Comparison of ENCODE assay signal across 9 cellular contexts in the genomic region with DNA sequence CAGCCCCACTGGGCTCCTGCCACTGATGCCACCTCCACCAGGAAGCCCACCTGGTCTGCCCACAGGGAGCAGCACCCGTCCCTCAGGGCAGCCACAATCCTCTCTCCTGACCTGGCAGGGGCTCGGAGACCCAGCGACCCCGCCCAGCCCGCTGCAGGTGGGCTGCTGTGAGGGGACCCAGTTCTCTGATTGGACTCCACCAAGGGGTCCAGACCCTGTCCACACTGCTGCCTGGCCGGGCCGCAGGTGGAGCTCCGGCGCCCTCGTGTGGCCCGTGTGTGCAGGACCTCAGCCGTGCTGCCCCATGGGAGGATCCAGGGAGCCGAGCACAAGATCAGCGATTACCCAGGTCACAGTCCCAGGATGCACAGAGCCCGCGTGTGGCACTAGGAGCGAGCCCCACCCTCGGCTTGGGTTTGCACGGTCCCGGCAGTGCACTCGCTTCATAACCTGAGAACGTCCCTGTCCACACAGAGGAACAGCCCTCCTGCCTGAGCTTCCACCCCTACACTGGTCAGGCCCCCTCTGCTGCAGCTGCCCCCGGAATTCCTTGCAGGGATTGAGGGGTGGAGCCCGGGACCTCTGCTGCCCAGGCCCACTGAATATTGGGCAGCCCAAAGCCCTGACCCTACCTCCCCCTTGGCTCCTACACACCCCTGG. TPM values are rescaled to one million over a fixed set of nuclear protein-coding genes. Genes with fewer than 3 reads are reported as not detected.
DNase-seq lines count a peak whose midpoint lies in the region; ATAC-seq and TF ChIP-seq lines count a peak whose summit lies in the region.
"Had no signal": no experiment of that assay in that cellular context is flagged by ENCODE, and none has a peak within 500 bp of the region (broad histone marks: within the 10 kb centered on the region; RNA-seq: fewer than 3 reads in every experiment).

No MANE protein-coding gene starts in this region.

- POLR2A ChIA-PET in PC-3 (lab: Charles Lee; ENCODE audit: unreplicated experiment): no interaction called here

- peaks cover 40% of the 10 kb centered on the region for H3K27me3 ChIP-seq in PC-3 (ENCODE audit: low read length)

- H3K9me2 ChIP-seq in PC-3 (replicated peaks; ENCODE audit: low read length): no peaks in the 10 kb centered on the region

- no peaks in the 10 kb centered on the region for H3K9me3 ChIP-seq in PC-3 (ENCODE audit: low read length)

- H3K4me1 ChIP-seq in PC-3 (ENCODE audit: insufficient read depth, low read length): 0 out of 2 replicates have a peak, but pooled peaks cover 10% of the 10 kb centered on the region

- DNase-seq in D341Med (ENCODE audit: low spot score): peak; percentile 92
- peak in 61 of 76 experiments; percentile 6 to 68 (median 45) for DNase-seq in HUDEP-2 (lab: John Stamatoyannopoulos, UW; ENCODE audit: unreplicated experiment in 76 of 76)
- peak; percentile 73 for DNase-seq in PC-3
- peak; percentile 78 for DNase-seq in activated effector memory CD4-positive, alpha-beta T cell treated with anti-CD3 and anti-CD28 coated beads, Interleukin-2, amount 50 U/mL, for 16 hours
- peak; percentile 24 for DNase-seq in foreskin melanocyte
- DNase-seq in occipital lobe (lab: John Stamatoyannopoulos, UW): peak; percentile 47

- CTCF ChIA-PET in PC-3 (lab: Charles Lee): interaction anchor here (0.5 to 0.8 kb wide), 2 partner anchors 63 to 241 kb away, joined by 3 read pairs; no protein-coding TSS in a partner anchor

- intact Hi-C loops in PC-3 (cut with micrococcal nuclease): loop anchor here (10.0 kb wide), 3 partner anchors 65 to 565 kb away; a partner anchor contains a TSS

- no peaks in the 10 kb centered on the region for H3K79me2 ChIP-seq in PC-3 (ENCODE audit: low read length)

- peak; percentile 95 for TF ChIP-seq CTCF in PC-3 (conservative IDR thresholded peaks at IDR 0.05; ENCODE audit: low read depth, low read length)

- no peak overlapping the region for H3K9ac ChIP-seq in PC-3 (ENCODE audit: low read length)

- H3K4me2 ChIP-seq in PC-3 (ENCODE audit: low read length): peak overlapping the region; percentile 55; the same call in 1 of the 2 replicates

- H3K4me3 ChIP-seq in PC-3 (ENCODE audit: low read length): no peak overlapping the region

- no peak overlapping the region for H3K27ac ChIP-seq in PC-3 (ENCODE audit: low read length)

- H3F3A ChIP-seq in PC-3 (ENCODE audit: low read length, unreplicated experiment): no peaks in the 10 kb centered on the region

- no TSS peak for BruUV-seq in PC-3 (replicated peaks; lab: Mats Ljungman, UMichigan)

- H2AFZ ChIP-seq in PC-3 (ENCODE audit: low read length): peak overlapping the region; percentile 66

- H4K20me1 ChIP-seq in PC-3 (ENCODE audit: low read length): no peaks in the 10 kb centered on the region

- ATAC-seq in PC-3: peak; percentile 96
- ATAC-seq in HG03097 (IDR thresholded peaks at IDR 0.05; ENCODE audit: low FRiP score, unreplicated experiment): no peak
- ATAC-seq in HG03039 (IDR thresholded peaks at IDR 0.05; ENCODE audit: unreplicated experiment): no peak

- no peaks in the 10 kb centered on the region for H3K36me3 ChIP-seq in PC-3 (ENCODE audit: low read depth, low read length)

RNA-seq across cellular contexts. Expression of a gene that starts 35.4 kb away (rescaled TPM):
- total RNA-seq in PC-3 (2014; rRNA removed) (not detected in 2 replicates), occipital lobe (29.2 TPM)
- total RNA-seq: activated CD8-positive, alpha-beta memory T cell treated with anti-CD3 and anti-CD28 coated beads for 36 hours had no signal

RNA-seq across cellular contexts. Expression of a gene that starts 49.4 kb away (rescaled TPM):
- 132 and 161 TPM in 2 replicates for total RNA-seq in PC-3 (2014; rRNA removed)
- total RNA-seq in occipital lobe: 8.4 TPM

Comparison
In these comparisons a context has a peak if more than half of its experiments do, and no peak if none do; other contexts are left out.
1. DNase-seq: peak in every context shown above with its lines; median percentile 92 in D341Med; 78 in activated effector memory CD4-positive, alpha-beta T cell treated with anti-CD3 and anti-CD28 coated beads, Interleukin-2, amount 50 U/mL, for 16 hours; 73 in PC-3; 47 in occipital lobe; 45 in HUDEP-2; 24 in foreskin melanocyte.
2. RNA of a gene that starts 35.4 kb away (total RNA-seq): 29.2 TPM in occipital lobe (single experiment); not detected in PC-3; every median in the first group is over 10 times any median in the second.
3. RNA of a gene that starts 49.4 kb away (total RNA-seq): 132 to 161 TPM in PC-3; 8.4 TPM in occipital lobe (single experiment); every median in the first group is over 10 times any median in the second.